8 cellular contexts compared by ENCODE assay signal in the genomic region with DNA sequence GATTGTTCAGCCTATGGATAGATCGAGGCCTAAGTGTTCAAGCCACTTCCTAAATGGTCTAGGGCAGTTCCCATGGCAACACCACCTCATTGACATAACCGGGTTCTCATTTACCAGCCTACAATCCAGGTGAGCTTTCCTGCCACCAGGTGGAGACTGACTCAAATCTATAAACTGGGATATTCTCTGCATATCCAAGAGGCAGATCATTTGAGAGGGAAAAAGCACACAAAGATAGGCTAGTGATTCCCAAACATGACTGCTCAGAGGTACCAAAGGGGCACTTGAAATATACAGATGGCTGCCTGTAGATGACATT.
DNase-seq lines count a peak whose midpoint lies in the region; ATAC-seq and TF ChIP-seq lines count a peak whose summit lies in the region.

No MANE protein-coding gene starts in this region.

- ATAC-seq in HG02588 (IDR thresholded peaks at IDR 0.05; ENCODE audit: unreplicated experiment) = no peak

- H3K4me3 ChIP-seq in SU-DHL-6 (ENCODE audit: insufficient read depth, low read length, poor library complexity, severe bottlenecking) (no peak overlapping the region), kidney epithelial cell (ENCODE audit: low read depth, low read length) (no peak overlapping the region)

- no peaks in the 10 kb centered on the region for H3K9me2 ChIP-seq in SU-DHL-6 (replicated peaks; ENCODE audit: insufficient read depth, low read length)

- no peak overlapping the region for H3K4me2 ChIP-seq in SU-DHL-6 (ENCODE audit: low read depth, low read length, poor library complexity, severe bottlenecking)

- no peaks in the 10 kb centered on the region for H3K9me3 Mint-ChIP-seq in activated CD4-positive, alpha-beta memory T cell treated with anti-CD3 and anti-CD28 coated beads for 36 hours
- H3K9me3 Mint-ChIP-seq in activated CD4-positive, alpha-beta memory T cell treated with anti-CD3 and anti-CD28 coated beads, Interleukin-2, amount 10 ng/mL, durations not matched to agents 7 days and 5 days = no peaks in the 10 kb centered on the region

- H3K27ac ChIP-seq in SU-DHL-6 (ENCODE audit: low read depth, low read length) = no peak overlapping the region

- CTCF ChIA-PET in activated CD4-positive, alpha-beta memory T cell treated with anti-CD3 and anti-CD28 coated beads for 36 hours (lab: Charles Lee) = no interaction called here
- CTCF ChIA-PET in activated CD4-positive, alpha-beta memory T cell treated with anti-CD3 and anti-CD28 coated beads, Interleukin-2, amount 10 ng/mL, durations not matched to agents 7 days and 5 days (lab: Charles Lee) = interaction anchor here (1.2 kb wide), 1 partner anchor 896 kb away, joined by 10 read pairs; no protein-coding TSS in a partner anchor

- intact Hi-C loops in activated CD4-positive, alpha-beta memory T cell treated with anti-CD3 and anti-CD28 coated beads for 36 hours (cut with micrococcal nuclease) = no loop called here

- H3K4me3 Mint-ChIP-seq in activated CD4-positive, alpha-beta memory T cell treated with anti-CD3 and anti-CD28 coated beads for 36 hours = no peak overlapping the region
- no peak overlapping the region for H3K4me3 Mint-ChIP-seq in activated CD4-positive, alpha-beta memory T cell treated with anti-CD3 and anti-CD28 coated beads, Interleukin-2, amount 10 ng/mL, durations not matched to agents 7 days and 5 days

- H3K27me3 Mint-ChIP-seq in activated CD4-positive, alpha-beta memory T cell treated with anti-CD3 and anti-CD28 coated beads for 36 hours = peaks cover 5% of the 10 kb centered on the region
- peaks cover 3% of the 10 kb centered on the region for H3K27me3 Mint-ChIP-seq in activated CD4-positive, alpha-beta memory T cell treated with anti-CD3 and anti-CD28 coated beads, Interleukin-2, amount 10 ng/mL, durations not matched to agents 7 days and 5 days

- H4K20me1 ChIP-seq in SU-DHL-6 (ENCODE audit: low read depth, low read length) = no peaks in the 10 kb centered on the region

- no peaks in the 10 kb centered on the region for H3K79me2 ChIP-seq in SU-DHL-6 (ENCODE audit: insufficient read depth, low read length)

- TF ChIP-seq CTCF in SU-DHL-6 (IDR thresholded peaks at IDR 0.05; ENCODE audit: insufficient read depth, low read length, poor library complexity, severe bottlenecking) (peak; percentile 40), kidney epithelial cell (IDR thresholded peaks at IDR 0.05; ENCODE audit: insufficient read depth, low read length, poor library complexity, severe bottlenecking) (peak; percentile 50)

- DNase-seq in activated CD4-positive, alpha-beta memory T cell treated with anti-CD3 and anti-CD28 coated beads for 36 hours = peak; percentile 24
- no peak for DNase-seq in activated CD4-positive, alpha-beta memory T cell treated with anti-CD3 and anti-CD28 coated beads, Interleukin-2, amount 10 ng/mL, durations not matched to agents 7 days and 5 days
- peak; percentile 42 for DNase-seq in HuH-7.5 (ENCODE audit: low spot score)
- no peak for DNase-seq in kidney epithelial cell (ENCODE audit: low read depth)
- no peak for DNase-seq in KG1 (lab: John Stamatoyannopoulos, UW)
- no peak for DNase-seq in stimulated activated naive CD4-positive, alpha-beta T cell treated with Interleukin-2 at 50 U/mL for 16 hours (lab: John Stamatoyannopoulos, UW)

- H3K9ac ChIP-seq in SU-DHL-6 (ENCODE audit: low read length) = no peak overlapping the region

- POLR2A ChIA-PET in activated CD4-positive, alpha-beta memory T cell treated with anti-CD3 and anti-CD28 coated beads for 36 hours (lab: Charles Lee) = no interaction called here
- POLR2A ChIA-PET in activated CD4-positive, alpha-beta memory T cell treated with anti-CD3 and anti-CD28 coated beads, Interleukin-2, amount 10 ng/mL, durations not matched to agents 7 days and 5 days (lab: Charles Lee) = no interaction called here

- H3K36me3 Mint-ChIP-seq in activated CD4-positive, alpha-beta memory T cell treated with anti-CD3 and anti-CD28 coated beads for 36 hours = no peaks in the 10 kb centered on the region
- no peaks in the 10 kb centered on the region for H3K36me3 Mint-ChIP-seq in activated CD4-positive, alpha-beta memory T cell treated with anti-CD3 and anti-CD28 coated beads, Interleukin-2, amount 10 ng/mL, durations not matched to agents 7 days and 5 days (ENCODE audit: low read depth)

- H3K9me3 ChIP-seq in SU-DHL-6 (ENCODE audit: insufficient read depth, low read length) = no peaks in the 10 kb centered on the region

- H3F3A ChIP-seq in SU-DHL-6 (ENCODE audit: insufficient read depth) = no peaks in the 10 kb centered on the region

- H3K36me3 ChIP-seq in SU-DHL-6 (ENCODE audit: low read length) = no peaks in the 10 kb centered on the region
- no peaks in the 10 kb centered on the region for H3K36me3 ChIP-seq in kidney epithelial cell (ENCODE audit: control insufficient read depth, insufficient read depth, low read length)

- H3K27me3 ChIP-seq in SU-DHL-6 (ENCODE audit: low read length) (no peaks in the 10 kb centered on the region), kidney epithelial cell (ENCODE audit: control insufficient read depth, insufficient read depth, low read length) (peaks cover 2% of the 10 kb centered on the region)

- no peak overlapping the region for H2AFZ ChIP-seq in SU-DHL-6 (ENCODE audit: low read depth, low read length, severe bottlenecking)

- H3K4me1 Mint-ChIP-seq in activated CD4-positive, alpha-beta memory T cell treated with anti-CD3 and anti-CD28 coated beads for 36 hours (ENCODE audit: low read depth) = no peaks in the 10 kb centered on the region
- no peaks in the 10 kb centered on the region for H3K4me1 Mint-ChIP-seq in activated CD4-positive, alpha-beta memory T cell treated with anti-CD3 and anti-CD28 coated beads, Interleukin-2, amount 10 ng/mL, durations not matched to agents 7 days and 5 days

- H3K27ac Mint-ChIP-seq in activated CD4-positive, alpha-beta memory T cell treated with anti-CD3 and anti-CD28 coated beads for 36 hours = no peak overlapping the region
- no peak overlapping the region for H3K27ac Mint-ChIP-seq in activated CD4-positive, alpha-beta memory T cell treated with anti-CD3 and anti-CD28 coated beads, Interleukin-2, amount 10 ng/mL, durations not matched to agents 7 days and 5 days

Comparison
In these comparisons a context has a peak if more than half of its experiments do, and no peak if none do; other contexts are left out.
1. DNase-seq: peak in activated CD4-positive, alpha-beta memory T cell treated with anti-CD3 and anti-CD28 coated beads for 36 hours (single experiment) and HuH-7.5 (single experiment); none in activated CD4-positive, alpha-beta memory T cell treated with anti-CD3 and anti-CD28 coated beads, Interleukin-2, amount 10 ng/mL, durations not matched to agents 7 days and 5 days (single experiment), kidney epithelial cell (single experiment), KG1 (single experiment) and stimulated activated naive CD4-positive, alpha-beta T cell treated with Interleukin-2 at 50 U/mL for 16 hours (single experiment).